ENCODE assay signal across 1 cellular context in genomic region chr11:121722431-121723256, GRCh38.
TF ChIP-seq lines count a peak whose summit lies in the region.

No MANE protein-coding gene starts in this region.

TF ChIP-seq in HepG2, 621 proteins besides CTCF, POLR2A, EP300 and RAD21 (continued from another document and continues in another):
- peak; percentile 71; the same call in 1 of the 2 replicates for TF ChIP-seq AKNA (CRISPR knock-in tag; IDR thresholded peaks at IDR 0.05; ENCODE audit: borderline replicate concordance)
- TF ChIP-seq, protein P1, sequence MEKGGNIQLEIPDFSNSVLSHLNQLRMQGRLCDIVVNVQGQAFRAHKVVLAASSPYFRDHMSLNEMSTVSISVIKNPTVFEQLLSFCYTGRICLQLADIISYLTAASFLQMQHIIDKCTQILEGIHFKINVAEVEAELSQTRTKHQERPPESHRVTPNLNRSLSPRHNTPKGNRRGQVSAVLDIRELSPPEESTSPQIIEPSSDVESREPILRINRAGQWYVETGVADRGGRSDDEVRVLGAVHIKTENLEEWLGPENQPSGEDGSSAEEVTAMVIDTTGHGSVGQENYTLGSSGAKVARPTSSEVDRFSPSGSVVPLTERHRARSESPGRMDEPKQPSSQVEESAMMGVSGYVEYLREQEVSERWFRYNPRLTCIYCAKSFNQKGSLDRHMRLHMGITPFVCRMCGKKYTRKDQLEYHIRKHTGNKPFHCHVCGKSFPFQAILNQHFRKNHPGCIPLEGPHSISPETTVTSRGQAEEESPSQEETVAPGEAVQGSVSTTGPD (CRISPR knock-in tag; IDR thresholded peaks at IDR 0.05) = peak; percentile 78; the same call in 1 of the 2 replicates
- TF ChIP-seq NFYC (CRISPR knock-in tag; IDR thresholded peaks at IDR 0.05) = peak; percentile 48
- TF ChIP-seq, protein P2, sequence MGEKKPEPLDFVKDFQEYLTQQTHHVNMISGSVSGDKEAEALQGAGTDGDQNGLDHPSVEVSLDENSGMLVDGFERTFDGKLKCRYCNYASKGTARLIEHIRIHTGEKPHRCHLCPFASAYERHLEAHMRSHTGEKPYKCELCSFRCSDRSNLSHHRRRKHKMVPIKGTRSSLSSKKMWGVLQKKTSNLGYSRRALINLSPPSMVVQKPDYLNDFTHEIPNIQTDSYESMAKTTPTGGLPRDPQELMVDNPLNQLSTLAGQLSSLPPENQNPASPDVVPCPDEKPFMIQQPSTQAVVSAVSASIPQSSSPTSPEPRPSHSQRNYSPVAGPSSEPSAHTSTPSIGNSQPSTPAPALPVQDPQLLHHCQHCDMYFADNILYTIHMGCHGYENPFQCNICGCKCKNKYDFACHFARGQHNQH (CRISPR knock-in tag; IDR thresholded peaks at IDR 0.05) = peak; percentile 77
- TF ChIP-seq ZNF33A (CRISPR knock-in tag; IDR thresholded peaks at IDR 0.05; ENCODE audit: borderline replicate concordance) = no peak
- peak; percentile 96 for TF ChIP-seq PRMT3 (CRISPR knock-in tag; IDR thresholded peaks at IDR 0.05; ENCODE audit: borderline replicate concordance, low read depth)
- TF ChIP-seq, protein P3, sequence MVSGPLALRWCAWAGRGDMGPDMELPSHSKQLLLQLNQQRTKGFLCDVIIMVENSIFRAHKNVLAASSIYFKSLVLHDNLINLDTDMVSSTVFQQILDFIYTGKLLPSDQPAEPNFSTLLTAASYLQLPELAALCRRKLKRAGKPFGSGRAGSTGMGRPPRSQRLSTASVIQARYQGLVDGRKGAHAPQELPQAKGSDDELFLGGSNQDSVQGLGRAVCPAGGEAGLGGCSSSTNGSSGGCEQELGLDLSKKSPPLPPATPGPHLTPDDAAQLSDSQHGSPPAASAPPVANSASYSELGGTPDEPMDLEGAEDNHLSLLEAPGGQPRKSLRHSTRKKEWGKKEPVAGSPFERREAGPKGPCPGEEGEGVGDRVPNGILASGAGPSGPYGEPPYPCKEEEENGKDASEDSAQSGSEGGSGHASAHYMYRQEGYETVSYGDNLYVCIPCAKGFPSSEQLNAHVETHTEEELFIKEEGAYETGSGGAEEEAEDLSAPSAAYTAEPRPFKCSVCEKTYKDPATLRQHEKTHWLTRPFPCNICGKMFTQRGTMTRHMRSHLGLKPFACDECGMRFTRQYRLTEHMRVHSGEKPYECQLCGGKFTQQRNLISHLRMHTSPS (CRISPR knock-in tag; IDR thresholded peaks at IDR 0.05; ENCODE audit: low read depth) = no peak
- TF ChIP-seq DMAP1 (CRISPR knock-in tag; IDR thresholded peaks at IDR 0.05) = peak; percentile 84
- peak; percentile 51; the same call in 1 of the 2 replicates for TF ChIP-seq AHR (CRISPR knock-in tag; IDR thresholded peaks at IDR 0.05)
- TF ChIP-seq ZC3H4 (CRISPR knock-in tag; IDR thresholded peaks at IDR 0.05; ENCODE audit: borderline replicate concordance) = no peak
- TF ChIP-seq GTF3A (CRISPR knock-in tag; conservative IDR thresholded peaks at IDR 0.05) = no peak
- TF ChIP-seq ZNF431 (CRISPR knock-in tag; IDR thresholded peaks at IDR 0.05; ENCODE audit: borderline replicate concordance, low read depth) = no peak
- peak; percentile 84; the same call in 1 of the 2 replicates for TF ChIP-seq ZNF274 (CRISPR knock-in tag; IDR thresholded peaks at IDR 0.05)
- TF ChIP-seq ZBTB21 (CRISPR knock-in tag; IDR thresholded peaks at IDR 0.05) = no peak; the same call in 1 of the 2 replicates
- TF ChIP-seq U2AF1 (optimal IDR thresholded peaks at IDR 0.05; ENCODE audit: low read depth, low read length) = no peak
- no peak for TF ChIP-seq TOPORS (CRISPR knock-in tag; IDR thresholded peaks at IDR 0.05)
- peak; percentile 79 for TF ChIP-seq ZNF746 (CRISPR knock-in tag; IDR thresholded peaks at IDR 0.05)
- no peak for TF ChIP-seq PHF20 (CRISPR knock-in tag; IDR thresholded peaks at IDR 0.05)
- TF ChIP-seq ZNF17 (CRISPR knock-in tag; IDR thresholded peaks at IDR 0.05) = no peak
- no peak for TF ChIP-seq RFX1 (IDR thresholded peaks at IDR 0.05)
- TF ChIP-seq ZNF674 (CRISPR knock-in tag; IDR thresholded peaks at IDR 0.05; ENCODE audit: low read depth) = no peak
- no peak; the same call in 1 of the 2 replicates for TF ChIP-seq E2F2 (CRISPR knock-in tag; IDR thresholded peaks at IDR 0.05; ENCODE audit: borderline replicate concordance)
- peak; percentile 98 for TF ChIP-seq TFE3 (CRISPR knock-in tag; IDR thresholded peaks at IDR 0.05)
- TF ChIP-seq MYPOP (CRISPR knock-in tag; IDR thresholded peaks at IDR 0.05) = peak; percentile 90
- peak; percentile 23; the same call in 1 of the 2 replicates for TF ChIP-seq ZNF768 (CRISPR knock-in tag; IDR thresholded peaks at IDR 0.05)
- TF ChIP-seq ZFP90 (CRISPR knock-in tag; IDR thresholded peaks at IDR 0.05; ENCODE audit: borderline replicate concordance) = peak; percentile 60; the same call in 1 of the 2 replicates
- no peak for TF ChIP-seq ZNF235 (CRISPR knock-in tag; IDR thresholded peaks at IDR 0.05; ENCODE audit: borderline replicate concordance)
- TF ChIP-seq CBFB (CRISPR knock-in tag; IDR thresholded peaks at IDR 0.05) = no peak; the same call in 1 of the 2 replicates
- TF ChIP-seq ZNF790 (CRISPR knock-in tag; IDR thresholded peaks at IDR 0.05; ENCODE audit: borderline replicate concordance) = no peak
- TF ChIP-seq IRF1 (CRISPR knock-in tag; IDR thresholded peaks at IDR 0.05; ENCODE audit: low read depth) = no peak
- TF ChIP-seq GABPB1 (CRISPR knock-in tag; IDR thresholded peaks at IDR 0.05) = peak; percentile 56
- peak; percentile 73 for TF ChIP-seq RXRA (CRISPR knock-in tag; IDR thresholded peaks at IDR 0.05)
- TF ChIP-seq ZNF138 (CRISPR knock-in tag; IDR thresholded peaks at IDR 0.05; ENCODE audit: low read depth) = no peak
- TF ChIP-seq KLF13 (CRISPR knock-in tag; IDR thresholded peaks at IDR 0.05) = no peak
- TF ChIP-seq ZNF326 (CRISPR knock-in tag; IDR thresholded peaks at IDR 0.05; ENCODE audit: borderline replicate concordance) = no peak
- peak; percentile 77; the same call in 1 of the 2 replicates for TF ChIP-seq ZNF562 (CRISPR knock-in tag; IDR thresholded peaks at IDR 0.05; ENCODE audit: borderline replicate concordance)
- 0 out of 2 replicates have a peak, but pooled peaks have one; percentile 37 for TF ChIP-seq ZSCAN12 (CRISPR knock-in tag; IDR thresholded peaks at IDR 0.05)
- no peak for TF ChIP-seq NFIB (CRISPR knock-in tag; IDR thresholded peaks at IDR 0.05; ENCODE audit: borderline replicate concordance)
- TF ChIP-seq ZNF598 (CRISPR knock-in tag; IDR thresholded peaks at IDR 0.05; ENCODE audit: borderline replicate concordance) = no peak
- peak; percentile 78 for TF ChIP-seq ZNF800 (CRISPR knock-in tag; IDR thresholded peaks at IDR 0.05)
- TF ChIP-seq CBX1 (IDR thresholded peaks at IDR 0.05; ENCODE audit: low read depth) = peak; percentile 65
- peak; percentile 44; the same call in 1 of the 2 replicates for TF ChIP-seq ETV5 (CRISPR knock-in tag; IDR thresholded peaks at IDR 0.05; ENCODE audit: borderline replicate concordance)
- no peak for TF ChIP-seq SMC3 (IDR thresholded peaks at IDR 0.05; ENCODE audit: low read length)
- peak; percentile 63; the same call in 1 of the 2 replicates for TF ChIP-seq NAIF1 (CRISPR knock-in tag; IDR thresholded peaks at IDR 0.05; ENCODE audit: borderline replicate concordance)
- 0 out of 2 replicates have a peak, but pooled peaks have one; percentile 61 for TF ChIP-seq NR1H2 (CRISPR knock-in tag; IDR thresholded peaks at IDR 0.05; ENCODE audit: borderline replicate concordance, low read depth)
- TF ChIP-seq ZNF317 (CRISPR knock-in tag; IDR thresholded peaks at IDR 0.05) = 0 out of 2 replicates have a peak, but pooled peaks have one; percentile 43
- TF ChIP-seq, protein P4, sequence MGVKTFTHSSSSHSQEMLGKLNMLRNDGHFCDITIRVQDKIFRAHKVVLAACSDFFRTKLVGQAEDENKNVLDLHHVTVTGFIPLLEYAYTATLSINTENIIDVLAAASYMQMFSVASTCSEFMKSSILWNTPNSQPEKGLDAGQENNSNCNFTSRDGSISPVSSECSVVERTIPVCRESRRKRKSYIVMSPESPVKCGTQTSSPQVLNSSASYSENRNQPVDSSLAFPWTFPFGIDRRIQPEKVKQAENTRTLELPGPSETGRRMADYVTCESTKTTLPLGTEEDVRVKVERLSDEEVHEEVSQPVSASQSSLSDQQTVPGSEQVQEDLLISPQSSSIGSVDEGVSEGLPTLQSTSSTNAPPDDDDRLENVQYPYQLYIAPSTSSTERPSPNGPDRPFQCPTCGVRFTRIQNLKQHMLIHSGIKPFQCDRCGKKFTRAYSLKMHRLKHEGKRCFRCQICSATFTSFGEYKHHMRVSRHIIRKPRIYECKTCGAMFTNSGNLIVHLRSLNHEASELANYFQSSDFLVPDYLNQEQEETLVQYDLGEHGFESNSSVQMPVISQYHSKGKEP (CRISPR knock-in tag; IDR thresholded peaks at IDR 0.05) = peak; percentile 91
